ENCODE assay signal across 29 cellular contexts in genomic region chr2:1539441-1539840, GRCh38.
"Had no signal": no experiment of that assay in that cellular context is flagged by ENCODE, and none has a peak within 500 bp of the region (broad histone marks: within the 10 kb centered on the region; RNA-seq: fewer than 3 reads in every experiment).

No MANE protein-coding gene starts in this region.

- H3K27me3 ChIP-seq: brain microvascular endothelial cell had no signal

- ATAC-seq: activated CD4-positive, alpha-beta T cell treated with anti-CD3 and anti-CD28 coated beads for 36 hours; effector memory CD8-positive, alpha-beta T cell; gastroesophageal sphincter had no signal

- H3K9me3 Mint-ChIP-seq: activated CD4-positive, alpha-beta memory T cell treated with anti-CD3 and anti-CD28 coated beads, Interleukin-2, amount 10 ng/mL, durations not matched to agents 7 days and 5 days; activated CD4-positive, alpha-beta T cell treated with anti-CD3 and anti-CD28 coated beads, Interleukin-2, amount 10 ng/mL, durations not matched to agents 24 days and 14 days; activated naive CD4-positive, alpha-beta T cell treated with anti-CD3 and anti-CD28 coated beads for 36 hours; activated naive CD4-positive, alpha-beta T cell treated with anti-CD3 and anti-CD28 coated beads, Interleukin-2, amount 50 U/mL, for 24 hours; activated T-cell treated with anti-CD3 and anti-CD28 coated beads, Interleukin-2, amount 50 U/mL, for 24 hours; activated T-helper 17 cell treated with anti-CD3 and anti-CD28 coated beads, Interleukin-2, amount 50 U/mL, for 72 hours; T-cell; T-helper 1 cell treated with Interleukin-12 subunit alpha and Interleukin-12 subunit beta and Interleukin-4 antibody, amounts not matched to agents 30 μg/mL and 1 μg/mL, for 36 hours; T-helper 2 cell treated with Interferon-gamma antibody and Interleukin-4, amounts not matched to agents 5 μg/mL and 100 μg/mL, for 36 hours had no signal

- DNase-seq: activated CD4-positive, alpha-beta T cell treated with anti-CD3 and anti-CD28 coated beads, Interleukin-2, amount 10 ng/mL, durations not matched to agents 24 days and 14 days; activated CD4-positive, alpha-beta T cell treated with anti-CD3 and anti-CD28 coated beads, Interleukin-2, amount 50 U/mL, for 4 hours; activated CD4-positive, CD25-positive, alpha-beta regulatory T cell; activated CD4-positive, CD25-positive, alpha-beta regulatory T cell treated with anti-CD3 and anti-CD28 coated beads, Interleukin-2, amount 50 U/mL, for 72 hours; activated CD8-positive, alpha-beta memory T cell treated with anti-CD3 and anti-CD28 coated beads, Interleukin-2, amount 50 U/mL, for 48 hours; activated effector memory CD4-positive, alpha-beta T cell treated with Interleukin-2 at 50 U/mL for 16 hours; activated gamma-delta T cell treated with Interleukin-2 at 50 U/mL for 16 hours; activated T-cell treated with anti-CD3 and anti-CD28 coated beads for 4 hours; activated T-cell treated with anti-CD3 and anti-CD28 coated beads, Interleukin-2, amount 50 U/mL, for 24 hours; amniotic stem cell; anterior cingulate cortex; caudate nucleus; cortex of kidney; effector CD4-positive, alpha-beta T cell; effector memory CD8-positive, alpha-beta T cell; esophagus squamous epithelium; foreskin melanocyte; T1000; WERI-Rb-1 had no signal

- H3K4me3 Mint-ChIP-seq: activated CD4-positive, alpha-beta memory T cell treated with anti-CD3 and anti-CD28 coated beads, Interleukin-2, amount 10 ng/mL, durations not matched to agents 7 days and 5 days; activated CD4-positive, alpha-beta T cell treated with anti-CD3 and anti-CD28 coated beads for 36 hours; activated CD4-positive, alpha-beta T cell treated with anti-CD3 and anti-CD28 coated beads, Interleukin-2, amount 10 ng/mL, durations not matched to agents 24 days and 14 days; activated naive CD4-positive, alpha-beta T cell treated with anti-CD3 and anti-CD28 coated beads for 36 hours; activated naive CD4-positive, alpha-beta T cell treated with anti-CD3 and anti-CD28 coated beads, Interleukin-2, amount 50 U/mL, for 24 hours; activated T-cell treated with anti-CD3 and anti-CD28 coated beads, Interleukin-2, amount 50 U/mL, for 24 hours; activated T-helper 17 cell treated with anti-CD3 and anti-CD28 coated beads, Interleukin-2, amount 50 U/mL, for 72 hours; effector memory CD8-positive, alpha-beta T cell; T-cell; T-helper 1 cell treated with Interleukin-12 subunit alpha and Interleukin-12 subunit beta and Interleukin-4 antibody, amounts not matched to agents 30 μg/mL and 1 μg/mL, for 36 hours; T-helper 2 cell treated with Interferon-gamma antibody and Interleukin-4, amounts not matched to agents 5 μg/mL and 100 μg/mL, for 36 hours had no signal

- H3K9me3 ChIP-seq: esophagus squamous epithelium, gastroesophageal sphincter had no signal

- H3K4me3 ChIP-seq: esophagus squamous epithelium, gastroesophageal sphincter had no signal

- H3K27ac ChIP-seq: brain microvascular endothelial cell, esophagus squamous epithelium, gastroesophageal sphincter, WERI-Rb-1 had no signal

- H3K4me1 ChIP-seq: esophagus squamous epithelium, gastroesophageal sphincter had no signal

- H3K27ac Mint-ChIP-seq: activated CD4-positive, alpha-beta memory T cell treated with anti-CD3 and anti-CD28 coated beads, Interleukin-2, amount 10 ng/mL, durations not matched to agents 7 days and 5 days; activated CD4-positive, alpha-beta T cell treated with anti-CD3 and anti-CD28 coated beads for 36 hours; activated CD4-positive, alpha-beta T cell treated with anti-CD3 and anti-CD28 coated beads, Interleukin-2, amount 10 ng/mL, durations not matched to agents 24 days and 14 days; activated naive CD4-positive, alpha-beta T cell treated with anti-CD3 and anti-CD28 coated beads for 36 hours; activated naive CD4-positive, alpha-beta T cell treated with anti-CD3 and anti-CD28 coated beads, Interleukin-2, amount 50 U/mL, for 24 hours; activated T-cell treated with anti-CD3 and anti-CD28 coated beads, Interleukin-2, amount 50 U/mL, for 24 hours; activated T-helper 17 cell treated with anti-CD3 and anti-CD28 coated beads, Interleukin-2, amount 50 U/mL, for 72 hours; effector memory CD8-positive, alpha-beta T cell; T-cell; T-helper 1 cell treated with Interleukin-12 subunit alpha and Interleukin-12 subunit beta and Interleukin-4 antibody, amounts not matched to agents 30 μg/mL and 1 μg/mL, for 36 hours; T-helper 2 cell treated with Interferon-gamma antibody and Interleukin-4, amounts not matched to agents 5 μg/mL and 100 μg/mL, for 36 hours had no signal

- H3K4me1 Mint-ChIP-seq: activated CD4-positive, alpha-beta memory T cell treated with anti-CD3 and anti-CD28 coated beads, Interleukin-2, amount 10 ng/mL, durations not matched to agents 7 days and 5 days; activated CD4-positive, alpha-beta T cell treated with anti-CD3 and anti-CD28 coated beads for 36 hours had no signal

- H3K27me3 Mint-ChIP-seq: activated CD4-positive, alpha-beta memory T cell treated with anti-CD3 and anti-CD28 coated beads, Interleukin-2, amount 10 ng/mL, durations not matched to agents 7 days and 5 days; activated CD4-positive, alpha-beta T cell treated with anti-CD3 and anti-CD28 coated beads, Interleukin-2, amount 10 ng/mL, durations not matched to agents 24 days and 14 days; activated T-cell treated with anti-CD3 and anti-CD28 coated beads, Interleukin-2, amount 50 U/mL, for 24 hours had no signal

- H3K36me3 ChIP-seq: brain microvascular endothelial cell, esophagus squamous epithelium, gastroesophageal sphincter, WERI-Rb-1 had no signal

- H3K36me3 Mint-ChIP-seq: activated naive CD4-positive, alpha-beta T cell treated with anti-CD3 and anti-CD28 coated beads, Interleukin-2, amount 50 U/mL, for 24 hours; T-cell had no signal
